In genomic region chr2:112636605-112637288, GRCh38 we compare ENCODE assay signal across 11 cellular contexts. TPM values are rescaled to one million over a fixed set of nuclear protein-coding genes. Genes with fewer than 3 reads are reported as not detected.
DNase-seq lines count a peak whose midpoint lies in the region; ATAC-seq and TF ChIP-seq lines count a peak whose summit lies in the region.
"Had no signal": no experiment of that assay in that cellular context is flagged by ENCODE, and none has a peak within 500 bp of the region (broad histone marks: within the 10 kb centered on the region; RNA-seq: fewer than 3 reads in every experiment).

No MANE protein-coding gene starts in this region.

- H3K27me3 Mint-ChIP-seq in T-cell = no peaks in the 10 kb centered on the region
- H3K27me3 Mint-ChIP-seq: CD4-positive, alpha-beta T cell had no signal

- H3K27ac Mint-ChIP-seq in T-cell = peak overlapping the region; percentile 66 to 71

- H3K36me3 Mint-ChIP-seq in T-cell = peaks cover 2% of the 10 kb centered on the region

- ATAC-seq in HG03039 (IDR thresholded peaks at IDR 0.05; ENCODE audit: unreplicated experiment) (peak; percentile 81), T-cell (replicated peaks in 1 of 4) (peak in 1 of 4 experiments; percentile 40), GM21717 (IDR thresholded peaks at IDR 0.05; ENCODE audit: unreplicated experiment) (no peak)

- peak; percentile 19 for DNase-seq in stimulated activated CD4-positive, alpha-beta T cell treated with anti-CD3 and anti-CD28 coated beads, Interleukin-1b, Interleukin-23, amount 100 ng/mL, for 48 hours
- DNase-seq in stimulated activated CD4-positive, alpha-beta T cell treated with anti-CD3 and anti-CD28 coated beads, Interleukin-4, amount 100 ng/mL, for 1 hour = no peak
- no peak for DNase-seq in T-cell
- no peak for DNase-seq in activated gamma-delta T cell treated with Interleukin-2 at 50 U/mL for 16 hours
- no peak for DNase-seq in substantia nigra (lab: John Stamatoyannopoulos, UW)
- DNase-seq in testis = no peak
- DNase-seq: CD4-positive, alpha-beta T cell; sigmoid colon had no signal

- H3K9me3 ChIP-seq in testis = no peaks in the 10 kb centered on the region
- H3K9me3 ChIP-seq: Peyer's patch, sigmoid colon had no signal

- no peaks in the 10 kb centered on the region for H3K4me1 ChIP-seq in testis

- no peaks in the 10 kb centered on the region for H3K9me3 Mint-ChIP-seq in T-cell
- H3K9me3 Mint-ChIP-seq: CD4-positive, alpha-beta T cell had no signal

- H3K27ac ChIP-seq in substantia nigra (ENCODE audit: low read depth, low read length, poor library complexity, severe bottlenecking) (no peak overlapping the region), testis (no peak overlapping the region)
- H3K27ac ChIP-seq: sigmoid colon had no signal

- H3K36me3 ChIP-seq in testis (ENCODE audit: low read depth, missing control alignments) = no peaks in the 10 kb centered on the region
- H3K36me3 ChIP-seq: Peyer's patch, sigmoid colon had no signal

- peak overlapping the region in 1 of 3 donors; percentile 25 for H3K4me3 Mint-ChIP-seq in T-cell
- H3K4me3 Mint-ChIP-seq: CD4-positive, alpha-beta T cell had no signal

- intact Hi-C loops in testis (cut with DNase I; ENCODE audit: low total_unique reads) = no loop called here

- CTCF ChIA-PET in T-cell (lab: Charles Lee) = interaction anchor here in 1 of 2 donors (0.6 to 1.9 kb wide), 2 partner anchors 9 to 108 kb away, joined by 3 to 5 read pairs; partner anchors contain the start of gene SLC20A1

- no peaks in the 10 kb centered on the region for H3K27me3 ChIP-seq in testis
- H3K27me3 ChIP-seq: Peyer's patch, sigmoid colon had no signal

- WGBS in testis, 2 donors = 85 to 97% methylated on average over 7 of the region's 7 CpGs

- H3K4me1 Mint-ChIP-seq in T-cell = peaks cover 50 to 55% (median 53%) of the 10 kb centered on the region in 3 donors

- no peak for TF ChIP-seq POLR2A in testis (IDR thresholded peaks at IDR 0.05)

- H3K4me3 ChIP-seq in testis = no peak overlapping the region
- H3K4me3 ChIP-seq: Peyer's patch, sigmoid colon had no signal

- no peak for TF ChIP-seq CTCF in testis (IDR thresholded peaks at IDR 0.05)

- POLR2A ChIA-PET in T-cell (lab: Charles Lee) = interaction anchor here (0.6 to 1.0 kb wide), 4 partner anchors 9 to 150 kb away, joined by 3 to 5 read pairs (median 3); no protein-coding TSS in a partner anchor

RNA-seq across cellular contexts. Expression of gene SLC20A1, which starts 9.0 kb away (rescaled TPM):
- total RNA-seq in T-cell (100 to 1,000 TPM in 2 of 5 donors, 10 to 100 TPM in 3; 65.8 to 135 (median 83.0) TPM), testis (10 to 100 TPM; 38.7 to 47.8 TPM)
- polyA plus RNA-seq in testis (ENCODE audit: insufficient read depth, low read depth, low replicate concordance) = 30.2 TPM

RNA-seq across cellular contexts. Expression of gene CHCHD5, which starts 52.3 kb away (rescaled TPM):
- total RNA-seq in T-cell (10 to 100 TPM; 16.4 to 30.1 (median 24.7) TPM), testis (10 to 100 TPM; 49.0 to 51.3 TPM)
- 98.9 TPM for polyA plus RNA-seq in testis (ENCODE audit: insufficient read depth, low read depth, low replicate concordance)
